In genomic region chr5:72656331-72656730, GRCh38 we compare ENCODE assay signal across 27 cellular contexts.
"Had no signal": no experiment of that assay in that cellular context is flagged by ENCODE, and none has a peak within 500 bp of the region (broad histone marks: within the 10 kb centered on the region; RNA-seq: fewer than 3 reads in every experiment).

No MANE protein-coding gene starts in this region.

- H3K27ac Mint-ChIP-seq: naive thymus-derived CD8-positive, alpha-beta T cell; natural killer cell treated with Interleukin-12 subunit alpha and Interleukin-12 subunit beta and Interleukin-15 and Interleukin-18, amount 100 ng/mL, for 72 hours; nephron progenitor cell; neural progenitor cell; progenitor cell of endocrine pancreas; stimulated activated memory B cell treated with anti-CD40 and anti-IgM and Interleukin-4, amounts not matched to agents 10 μg/mL and 1 μg/mL and 100 μg/mL, for 72 hours; stimulated activated naive CD8-positive, alpha-beta T cell treated with anti-CD3 and anti-CD28 coated beads, Interleukin-15, amount 100 ng/mL, for 72 hours had no signal

- H3K4me3 ChIP-seq: neural progenitor cell, ovary, psoas muscle, right lobe of liver, sigmoid colon, suprapubic skin, testis, tibial artery, transverse colon, upper lobe of left lung, vagina had no signal

- H3K9me3 Mint-ChIP-seq: naive thymus-derived CD8-positive, alpha-beta T cell; natural killer cell treated with Interleukin-12 subunit alpha and Interleukin-12 subunit beta and Interleukin-15 and Interleukin-18, amount 100 ng/mL, for 72 hours; nephron progenitor cell; neural progenitor cell; stimulated activated memory B cell treated with anti-CD40 and anti-IgM and Interleukin-4, amounts not matched to agents 10 μg/mL and 1 μg/mL and 100 μg/mL, for 72 hours; stimulated activated naive CD8-positive, alpha-beta T cell treated with anti-CD3 and anti-CD28 coated beads, Interleukin-15, amount 100 ng/mL, for 72 hours had no signal

- H3K27me3 Mint-ChIP-seq: stimulated activated memory B cell treated with anti-CD40 and anti-IgM and Interleukin-4, amounts not matched to agents 10 μg/mL and 1 μg/mL and 100 μg/mL, for 72 hours had no signal

- DNase-seq: naive thymus-derived CD8-positive, alpha-beta T cell; nephron progenitor cell; occipital lobe; ovary; psoas muscle; right cardiac atrium; right lobe of liver; sigmoid colon; small intestine; stimulated activated CD4-positive, alpha-beta T cell treated with anti-CD3 and anti-CD28 coated beads, Interleukin-1b, Interleukin-23, amount 100 ng/mL, for 48 hours; stimulated activated CD4-positive, alpha-beta T cell treated with anti-CD3 and anti-CD28 coated beads, Interleukin-4, amount 100 ng/mL, for 1 hour; stimulated activated CD4-positive, alpha-beta T cell treated with anti-CD3 and anti-CD28 coated beads, Interleukin-4, amount 100 ng/mL, for 4 hours; stimulated activated CD8-positive, alpha-beta memory T cell treated with anti-CD3 and anti-CD28 coated beads, Interleukin-4, amount 100 ng/mL, for 48 hours; stimulated activated naive CD4-positive, alpha-beta T cell; stimulated activated naive CD8-positive, alpha-beta T cell treated with anti-CD3 and anti-CD28 coated beads, Interleukin-15, amount 100 ng/mL, for 72 hours; stimulated activated naive CD8-positive, alpha-beta T cell treated with anti-CD3 and anti-CD28 coated beads, Interleukin-15, Interleukin-2, amounts not matched to agents 100 U/mL and 50 U/mL, for 24 hours; testis; tibial artery; transverse colon; upper lobe of left lung had no signal

- H3K4me1 Mint-ChIP-seq: naive thymus-derived CD8-positive, alpha-beta T cell; stimulated activated memory B cell treated with anti-CD40 and anti-IgM and Interleukin-4, amounts not matched to agents 10 μg/mL and 1 μg/mL and 100 μg/mL, for 72 hours; stimulated activated naive CD8-positive, alpha-beta T cell treated with anti-CD3 and anti-CD28 coated beads, Interleukin-15, amount 100 ng/mL, for 72 hours had no signal

- H3K27me3 ChIP-seq: neural progenitor cell, ovary, right lobe of liver, sigmoid colon, suprapubic skin, testis, tibial artery, transverse colon, upper lobe of left lung, vagina had no signal

- H3K4me1 ChIP-seq: neural progenitor cell, parathyroid adenoma, right lobe of liver, testis, tibial artery, upper lobe of left lung, vagina had no signal

- H3K36me3 Mint-ChIP-seq: naive thymus-derived CD8-positive, alpha-beta T cell; natural killer cell treated with Interleukin-12 subunit alpha and Interleukin-12 subunit beta and Interleukin-15 and Interleukin-18, amount 100 ng/mL, for 72 hours; neural progenitor cell; stimulated activated memory B cell treated with anti-CD40 and anti-IgM and Interleukin-4, amounts not matched to agents 10 μg/mL and 1 μg/mL and 100 μg/mL, for 72 hours had no signal

- H2AFZ ChIP-seq: neural progenitor cell, parathyroid adenoma had no signal

- H3K79me2 ChIP-seq: parathyroid adenoma had no signal

- H3K9ac ChIP-seq: neural progenitor cell, parathyroid adenoma had no signal

- H3K36me3 ChIP-seq: neural progenitor cell, ovary, right lobe of liver, sigmoid colon, suprapubic skin, tibial artery, transverse colon, upper lobe of left lung, vagina had no signal

- H3K9me3 ChIP-seq: ovary, psoas muscle, right lobe of liver, sigmoid colon, suprapubic skin, testis, tibial artery, transverse colon, upper lobe of left lung, vagina had no signal

- H3K27ac ChIP-seq: neural progenitor cell, ovary, parathyroid adenoma, psoas muscle, right lobe of liver, sigmoid colon, suprapubic skin, testis, tibial artery, transverse colon, upper lobe of left lung, vagina had no signal

- H3K4me2 ChIP-seq: neural progenitor cell had no signal

- H3K4me3 Mint-ChIP-seq: naive thymus-derived CD8-positive, alpha-beta T cell; natural killer cell treated with Interleukin-12 subunit alpha and Interleukin-12 subunit beta and Interleukin-15 and Interleukin-18, amount 100 ng/mL, for 72 hours; nephron progenitor cell; neural progenitor cell; stimulated activated memory B cell treated with anti-CD40 and anti-IgM and Interleukin-4, amounts not matched to agents 10 μg/mL and 1 μg/mL and 100 μg/mL, for 72 hours; stimulated activated naive CD8-positive, alpha-beta T cell treated with anti-CD3 and anti-CD28 coated beads, Interleukin-15, amount 100 ng/mL, for 72 hours had no signal
